8 cellular contexts compared by ENCODE assay signal in the genomic region with DNA sequence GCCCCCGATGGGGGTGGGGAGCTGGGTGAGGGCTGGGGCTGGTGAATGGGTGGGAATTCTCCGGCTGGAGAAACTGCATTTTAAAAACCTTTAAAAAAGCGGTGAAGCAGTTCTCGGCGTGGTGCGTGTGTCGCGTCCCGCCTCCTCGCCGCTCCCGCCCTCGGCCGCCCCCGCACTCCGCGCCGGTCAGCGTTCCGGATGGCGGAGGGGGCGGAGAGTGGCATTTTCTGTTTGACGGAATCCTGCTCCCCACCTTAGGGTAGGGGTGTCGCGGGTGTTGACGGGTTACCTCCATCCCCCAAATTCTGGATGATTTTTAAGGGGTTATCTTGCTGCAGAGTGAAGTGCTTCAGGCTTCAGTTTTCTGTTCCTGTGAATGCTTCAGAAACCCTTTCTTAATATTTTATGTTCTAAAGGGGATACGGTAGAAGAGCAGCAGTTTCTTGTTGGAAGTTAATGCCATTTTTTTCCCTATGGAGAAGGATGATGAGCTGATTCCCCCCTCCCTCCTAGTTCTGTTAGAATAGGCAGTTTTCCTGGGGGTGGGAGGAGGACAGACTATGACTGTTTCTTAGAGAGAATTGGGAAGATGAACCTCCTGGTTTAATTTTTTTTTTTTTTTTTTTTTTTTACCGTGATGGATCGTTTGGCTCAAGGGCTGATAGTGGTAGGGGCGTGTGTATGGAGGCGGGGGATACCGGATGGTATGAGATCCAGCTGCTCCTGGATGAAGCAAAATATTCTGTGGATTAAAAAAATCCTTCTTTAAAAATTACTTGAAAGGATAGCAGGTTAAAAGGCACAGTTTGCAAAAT. TPM values are rescaled to one million over a fixed set of nuclear protein-coding genes. Genes with fewer than 3 reads are reported as not detected.
DNase-seq lines count a peak whose midpoint lies in the region; ATAC-seq and TF ChIP-seq lines count a peak whose summit lies in the region.

No MANE protein-coding gene starts in this region.

- no peak for TF ChIP-seq CTCF in AG04449 (IDR thresholded peaks at IDR 0.05; ENCODE audit: insufficient read depth, low read length, missing control alignments)
- no peak for TF ChIP-seq CTCF in nephron (IDR thresholded peaks at IDR 0.05; ENCODE audit: unreplicated experiment in 3 of 3)

- H3K27me3 Mint-ChIP-seq in nephron (ENCODE audit: low read depth) = no peaks in the 10 kb centered on the region

- H3K27ac Mint-ChIP-seq in nephron = peak overlapping the region; percentile 90 to 98 (median 93)

- peak overlapping the region; percentile 75 for H3K4me3 ChIP-seq in AG04449 (ENCODE audit: low read depth, low read length)

- H3K4me1 Mint-ChIP-seq in nephron = peaks cover 32% of the 10 kb centered on the region

- POLR2A ChIA-PET in AG04449 (lab: Yijun Ruan, JAX) = interaction anchor here (0.5 kb wide), 1 partner anchor 17 kb away, joined by 3 read pairs; no protein-coding TSS in a partner anchor

- H3K27ac ChIP-seq in temporal lobe (ENCODE audit: low read depth, low read length) = peak overlapping the region; percentile 83

- H3K36me3 Mint-ChIP-seq in nephron (ENCODE audit: low read depth) = peaks cover 9% of the 10 kb centered on the region

- CTCF ChIA-PET in AG04449 (lab: Yijun Ruan, JAX) = interaction anchor here (2.1 kb wide), 1 partner anchor 9 kb away, joined by 8 read pairs; no protein-coding TSS in a partner anchor

- H3K9me3 Mint-ChIP-seq in nephron = no peaks in the 10 kb centered on the region

- ATAC-seq in GM18861 (IDR thresholded peaks at IDR 0.05; ENCODE audit: unreplicated experiment) (peak; percentile 36), HG03045 (IDR thresholded peaks at IDR 0.05; ENCODE audit: unreplicated experiment) (peak; percentile 68)

- no peak for DNase-seq in AG04449 (ENCODE audit: low read depth, low spot score)
- DNase-seq in NCI-H526 treated with DMSO at 0.1 percent for 48 hours (lab: John Stamatoyannopoulos, UW) = peak; percentile 49
- DNase-seq in activated T-helper 1 cell treated with Interleukin-2 at 50 U/mL for 16 hours (ENCODE audit: low read depth) = peak; percentile 5
- DNase-seq in fibroblast of peridontal ligament (ENCODE audit: extremely low read depth) = peak; percentile 15

- peak overlapping the region; percentile 91 to 97 (median 97) for H3K4me3 Mint-ChIP-seq in nephron

RNA-seq across cellular contexts. Expression of a gene that starts 0.7 kb away (rescaled TPM):
- 164 TPM for total RNA-seq in temporal lobe
